ENCODE assay signal across 16 cellular contexts in the genomic region with DNA sequence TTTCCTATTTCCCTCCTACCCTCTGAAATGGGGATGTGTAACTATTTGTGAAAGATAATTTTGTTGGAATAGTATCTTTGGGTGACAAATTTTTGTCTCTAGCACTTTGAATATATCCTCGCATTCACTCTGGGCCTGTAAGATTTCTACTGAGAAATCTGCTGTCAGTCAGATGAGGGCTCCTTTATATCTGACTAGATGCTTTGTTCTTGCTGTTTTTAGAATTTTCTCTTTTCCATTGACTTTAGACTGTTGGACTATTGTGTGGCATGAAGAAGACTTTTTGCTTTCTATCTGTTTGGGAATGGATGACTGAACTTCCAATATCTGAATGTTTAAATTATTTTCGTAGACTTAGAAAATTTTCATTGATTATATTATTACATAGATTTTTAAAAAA. TPM values are rescaled to one million over a fixed set of nuclear protein-coding genes. Genes with fewer than 3 reads are reported as not detected.
DNase-seq lines count a peak whose midpoint lies in the region; ATAC-seq and TF ChIP-seq lines count a peak whose summit lies in the region.
"Had no signal": no experiment of that assay in that cellular context is flagged by ENCODE, and none has a peak within 500 bp of the region (broad histone marks: within the 10 kb centered on the region; RNA-seq: fewer than 3 reads in every experiment).

No MANE protein-coding gene starts in this region.

- DNase-seq in dorsolateral prefrontal cortex, result no peak
- peak; percentile 24 for DNase-seq in inferior parietal cortex (ENCODE audit: extremely low spot score)
- DNase-seq in pons (ENCODE audit: low spot score), result peak; percentile 80
- no peak for DNase-seq in smooth muscle cell (lab: John Stamatoyannopoulos, UW; ENCODE audit: unreplicated experiment)
- no peak for DNase-seq in gastrocnemius medialis
- DNase-seq in activated CD8-positive, alpha-beta T cell treated with anti-CD3 and anti-CD28 coated beads for 36 hours, result no peak
- DNase-seq: ACHN; BE2C; C1 segment of cervical spinal cord; Caco-2; CD4-positive, alpha-beta T cell; GM23248 had no signal

- no peak overlapping the region for H3K4me3 Mint-ChIP-seq in activated CD8-positive, alpha-beta T cell treated with anti-CD3 and anti-CD28 coated beads for 36 hours
- H3K4me3 Mint-ChIP-seq: CD4-positive, alpha-beta T cell had no signal

- no peaks in the 10 kb centered on the region for H3K9me3 Mint-ChIP-seq in activated CD8-positive, alpha-beta T cell treated with anti-CD3 and anti-CD28 coated beads for 36 hours

- H3K36me3 Mint-ChIP-seq in activated CD8-positive, alpha-beta T cell treated with anti-CD3 and anti-CD28 coated beads for 36 hours (ENCODE audit: low read depth), result no peaks in the 10 kb centered on the region

- intact Hi-C loops in dorsolateral prefrontal cortex (cut with DNase I) (no loop called here), gastrocnemius medialis (cut with DNase I; ENCODE audit: low total_unique reads) (no loop called here)
- intact Hi-C loops in activated CD8-positive, alpha-beta T cell treated with anti-CD3 and anti-CD28 coated beads for 36 hours (cut with micrococcal nuclease), result no loop called here

- 90% methylated on average over 2 of the region's 2 CpGs for WGBS in smooth muscle cell (ENCODE audit: low lambda C conversion rate)

- H3K36me3 ChIP-seq in smooth muscle cell (ENCODE audit: low read depth), result no peaks in the 10 kb centered on the region
- no peaks in the 10 kb centered on the region for H3K36me3 ChIP-seq in gastrocnemius medialis
- H3K36me3 ChIP-seq: BE2C, HAP-1 had no signal

- no peak overlapping the region for H2AFZ ChIP-seq in smooth muscle cell (ENCODE audit: low read depth)
- H2AFZ ChIP-seq: GM23248 had no signal

- H3K27me3 Mint-ChIP-seq in activated CD8-positive, alpha-beta T cell treated with anti-CD3 and anti-CD28 coated beads for 36 hours, result no peaks in the 10 kb centered on the region
- H3K27me3 Mint-ChIP-seq: CD4-positive, alpha-beta T cell had no signal

- H3K9ac ChIP-seq in smooth muscle cell (ENCODE audit: low read depth), result no peak overlapping the region
- H3K9ac ChIP-seq: GM23248 had no signal

- H3K79me2 ChIP-seq in smooth muscle cell (ENCODE audit: low read depth), result no peaks in the 10 kb centered on the region

- no peak overlapping the region for H3K27ac Mint-ChIP-seq in activated CD8-positive, alpha-beta T cell treated with anti-CD3 and anti-CD28 coated beads for 36 hours
- H3K27ac Mint-ChIP-seq: CD4-positive, alpha-beta T cell had no signal

- H3K27ac ChIP-seq in dorsolateral prefrontal cortex, result peak overlapping the region in 38 of 59 donors; percentile 3 to 82 (median 50)
- no peak overlapping the region for H3K27ac ChIP-seq in smooth muscle cell (ENCODE audit: low read depth)
- H3K27ac ChIP-seq in gastrocnemius medialis, result no peak overlapping the region
- H3K27ac ChIP-seq: GM23248, HL-60 had no signal

- in situ Hi-C loops in gastrocnemius medialis (cut with MboI; ENCODE audit: low sequenced_read_pairs in 4 of 4), result no loop called here

- no peak overlapping the region for H3K4me2 ChIP-seq in smooth muscle cell

- H3F3A ChIP-seq in smooth muscle cell (ENCODE audit: low read depth), result no peaks in the 10 kb centered on the region

- H3K4me1 Mint-ChIP-seq in activated CD8-positive, alpha-beta T cell treated with anti-CD3 and anti-CD28 coated beads for 36 hours (ENCODE audit: low read depth), result no peaks in the 10 kb centered on the region

- ATAC-seq in gastrocnemius medialis (no peak), GM21423 (IDR thresholded peaks at IDR 0.05; ENCODE audit: unreplicated experiment) (no peak)
- no peak for ATAC-seq in activated CD8-positive, alpha-beta T cell treated with anti-CD3 and anti-CD28 coated beads for 36 hours

- POLR2A ChIA-PET in activated CD8-positive, alpha-beta T cell treated with anti-CD3 and anti-CD28 coated beads for 36 hours (lab: Charles Lee), result no interaction called here

- H3K9me3 ChIP-seq in smooth muscle cell (replicated peaks; ENCODE audit: low read depth) (no peaks in the 10 kb centered on the region), gastrocnemius medialis (no peaks in the 10 kb centered on the region)
- H3K9me3 ChIP-seq: BE2C, Caco-2, HAP-1 had no signal

- no peak overlapping the region for H3K4me3 ChIP-seq in dorsolateral prefrontal cortex
- no peak overlapping the region for H3K4me3 ChIP-seq in smooth muscle cell
- no peak overlapping the region for H3K4me3 ChIP-seq in gastrocnemius medialis
- H3K4me3 ChIP-seq: GM23248, HAP-1 had no signal

- H4K20me1 ChIP-seq in smooth muscle cell (ENCODE audit: low read depth), result no peaks in the 10 kb centered on the region

- TF ChIP-seq POLR2A in gastrocnemius medialis (IDR thresholded peaks at IDR 0.05), result no peak

- CTCF ChIA-PET in activated CD8-positive, alpha-beta T cell treated with anti-CD3 and anti-CD28 coated beads for 36 hours (lab: Charles Lee), result no interaction called here

- no peaks in the 10 kb centered on the region for H3K27me3 ChIP-seq in dorsolateral prefrontal cortex
- H3K27me3 ChIP-seq in smooth muscle cell (ENCODE audit: low read depth), result no peaks in the 10 kb centered on the region
- H3K27me3 ChIP-seq in gastrocnemius medialis, result no peaks in the 10 kb centered on the region
- H3K27me3 ChIP-seq: BE2C had no signal

- H3K4me1 ChIP-seq in smooth muscle cell (ENCODE audit: low read depth) (no peaks in the 10 kb centered on the region), gastrocnemius medialis (no peaks in the 10 kb centered on the region)
- H3K4me1 ChIP-seq: BE2C, Caco-2, HAP-1 had no signal

- TF ChIP-seq CTCF in dorsolateral prefrontal cortex (IDR thresholded peaks at IDR 0.05 in 54 of 56, conservative IDR thresholded peaks at IDR 0.05 in 2 of 56; ENCODE audit: low read depth in 1 of 56, partially characterized antibody in 56 of 56) (no peak), smooth muscle cell (IDR thresholded peaks at IDR 0.05; ENCODE audit: borderline replicate concordance, insufficient read depth, poor library complexity, severe bottlenecking) (no peak), gastrocnemius medialis (IDR thresholded peaks at IDR 0.05 in 4 of 5, conservative IDR thresholded peaks at IDR 0.05 in 1 of 5) (no peak)
- TF ChIP-seq CTCF in activated CD8-positive, alpha-beta T cell treated with anti-CD3 and anti-CD28 coated beads for 36 hours (IDR thresholded peaks at IDR 0.05), result no peak

RNA-seq across cellular contexts. Expression of gene GRID2, which starts 54.2 kb away (rescaled TPM):
- total RNA-seq in dorsolateral prefrontal cortex (10 to 100 TPM in 93 of 120 experiments, 1 to 10 TPM in 27; 4.0 to 21.4 (median 12.2) TPM), smooth muscle cell (1.0 and 1.2 TPM in 2 replicates), gastrocnemius medialis (not detected)
- polyA plus RNA-seq in smooth muscle cell, result not detected in 2 replicates
- total RNA-seq in activated CD8-positive, alpha-beta T cell treated with anti-CD3 and anti-CD28 coated beads for 36 hours, result not detected
- total RNA-seq: Caco-2; CD4-positive, alpha-beta T cell; GM23248; HT1080 had no signal
- polyA plus RNA-seq: GM23248 had no signal

Comparison
In these comparisons a context has a peak if more than half of its experiments do, and no peak if none do; other contexts are left out.
1. DNase-seq: peak in inferior parietal cortex (single experiment) and pons (single experiment); none in dorsolateral prefrontal cortex (0 of 10), smooth muscle cell (single experiment), gastrocnemius medialis (0 of 2) and activated CD8-positive, alpha-beta T cell treated with anti-CD3 and anti-CD28 coated beads for 36 hours (single experiment).
2. H3K27ac ChIP-seq: peak in dorsolateral prefrontal cortex (38 of 59); none in smooth muscle cell (single experiment) and gastrocnemius medialis (0 of 4).